ENCODE assay signal across 12 cellular contexts in genomic region chr21:28601708-28602107, GRCh38.
"Had no signal": no experiment of that assay in that cellular context is flagged by ENCODE, and none has a peak within 500 bp of the region (broad histone marks: within the 10 kb centered on the region; RNA-seq: fewer than 3 reads in every experiment).

No MANE protein-coding gene starts in this region.

- H3K27ac ChIP-seq: ascending aorta, cardiac muscle cell, esophagus muscularis mucosa, prostate gland, right lobe of liver, suprapubic skin had no signal

- H3K27me3 ChIP-seq: ascending aorta, cardiac muscle cell, esophagus muscularis mucosa, right lobe of liver, suprapubic skin had no signal

- ATAC-seq: natural killer cell treated with Interleukin-12 subunit alpha and Interleukin-12 subunit beta and Interleukin-15 and Interleukin-18, amount 100 ng/mL, for 72 hours; right lobe of liver; stimulated activated naive CD8-positive, alpha-beta T cell treated with anti-CD3 and anti-CD28 coated beads, Interleukin-15, Interleukin-2, amounts not matched to agents 100 U/mL and 50 U/mL, for 24 hours had no signal

- H3K9me3 ChIP-seq: prostate gland, right lobe of liver, suprapubic skin had no signal

- H3K4me1 ChIP-seq: ascending aorta, esophagus muscularis mucosa, prostate gland, right lobe of liver, suprapubic skin had no signal

- DNase-seq: activated CD4-positive, alpha-beta memory T cell treated with anti-CD3 and anti-CD28 coated beads for 36 hours; activated CD4-positive, CD25-positive, alpha-beta regulatory T cell treated with anti-CD3 and anti-CD28 coated beads, Interleukin-2, amount 50 U/mL, for 72 hours; nucleus accumbens; right lobe of liver; stimulated activated naive CD8-positive, alpha-beta T cell treated with anti-CD3 and anti-CD28 coated beads, Interleukin-15, Interleukin-2, amounts not matched to agents 100 U/mL and 50 U/mL, for 24 hours; T-helper 9 cell had no signal

- H3K4me3 ChIP-seq: ascending aorta, cardiac muscle cell, esophagus muscularis mucosa, prostate gland, right lobe of liver, suprapubic skin had no signal
